24 cellular contexts compared by ENCODE assay signal in genomic region chr7:35401217-35401879, GRCh38.
DNase-seq lines count a peak whose midpoint lies in the region; ATAC-seq, FAIRE-seq and TF ChIP-seq lines count a peak whose summit lies in the region.
"Had no signal": no experiment of that assay in that cellular context is flagged by ENCODE, and none has a peak within 500 bp of the region (broad histone marks: within the 10 kb centered on the region; RNA-seq: fewer than 3 reads in every experiment).

No MANE protein-coding gene starts in this region.

- TF ChIP-seq CTCF in right atrium auricular region (IDR thresholded peaks at IDR 0.05) (no peak), liver (IDR thresholded peaks at IDR 0.05; ENCODE audit: low read depth, low read length, missing input control) (no peak), HepG2 (CRISPR knock-in tag; IDR thresholded peaks at IDR 0.05) (no peak), right lobe of liver (IDR thresholded peaks at IDR 0.05) (peak in 1 of 4 donors; percentile 30)

- TF ChIP-seq POLR2A in HepG2 (IDR thresholded peaks at IDR 0.05; ENCODE audit: insufficient read depth in 1 of 2, low read depth in 2 of 2, low read length in 2 of 2) (no peak), right lobe of liver (IDR thresholded peaks at IDR 0.05) (no peak)

- TF ChIP-seq RAD21 in liver (IDR thresholded peaks at IDR 0.05): peak; percentile 10 to 47
- TF ChIP-seq RAD21 in HepG2 (CRISPR knock-in tag; IDR thresholded peaks at IDR 0.05): no peak

- H3K4me3 ChIP-seq in right atrium auricular region (no peak overlapping the region), liver (ENCODE audit: low read depth in 1 of 3, low read length in 3 of 3) (no peak overlapping the region), HepG2 (replicated peaks in 1 of 3; ENCODE audit: insufficient read depth in 1 of 3, low read depth in 2 of 3, low read length in 3 of 3) (no peak overlapping the region), right lobe of liver (no peak overlapping the region)
- H3K4me3 ChIP-seq: BLaER1, GM23248 had no signal

- H4K20me1 ChIP-seq in HepG2 (ENCODE audit: insufficient read depth, low read length): no peaks in the 10 kb centered on the region
- H4K20me1 ChIP-seq: BLaER1 had no signal

- H3K4me1 ChIP-seq in right atrium auricular region (no peaks in the 10 kb centered on the region), liver (ENCODE audit: control insufficient read depth in 4 of 4, insufficient read depth in 4 of 4, low read length in 3 of 4) (peaks cover 0 to 20% (median 6%) of the 10 kb centered on the region in 4 donors), HepG2 (ENCODE audit: insufficient read depth, low read length) (no peaks in the 10 kb centered on the region), right lobe of liver (peaks cover 0 to 32% (median 3%) of the 10 kb centered on the region in 4 donors)

- no TSS peak for BruUV-seq in HepG2 (replicated peaks; lab: Mats Ljungman, UMichigan)

- H3K79me2 ChIP-seq in HepG2 (ENCODE audit: insufficient read depth, low read length): no peaks in the 10 kb centered on the region

- CTCF ChIA-PET in HepG2 (lab: Yijun Ruan, JAX; ENCODE audit: low intra/inter-chr PET ratio, low total read pairs): no interaction called here

- H3K27ac ChIP-seq in right atrium auricular region (no peak overlapping the region), liver (ENCODE audit: low read depth in 1 of 2, low read length in 2 of 2) (peak overlapping the region; percentile 44 to 47), HepG2 (ENCODE audit: extremely low read length, insufficient read depth, low read length) (no peak overlapping the region), right lobe of liver (peak overlapping the region in 1 of 3 donors; percentile 46)
- H3K27ac ChIP-seq: 22Rv1, BLaER1, C4-2B, GM23248 had no signal

- no peak overlapping the region for H3K4me2 ChIP-seq in HepG2 (ENCODE audit: low read depth, low read length)
- H3K4me2 ChIP-seq: BLaER1 had no signal

- TF ChIP-seq EP300 in HepG2 (IDR thresholded peaks at IDR 0.05; ENCODE audit: low read depth in 2 of 2, low read length in 2 of 2) (no peak), HepG2 (CRISPR knock-in tag; IDR thresholded peaks at IDR 0.05; ENCODE audit: borderline replicate concordance) (no peak)

- H3K4me3 Mint-ChIP-seq in effector memory CD8-positive, alpha-beta T cell: no peak overlapping the region
- no peak overlapping the region for H3K4me3 Mint-ChIP-seq in activated CD4-positive, alpha-beta T cell treated with anti-CD3 and anti-CD28 coated beads, Interleukin-2, amount 10 ng/mL, durations not matched to agents 24 days and 14 days
- H3K4me3 Mint-ChIP-seq: B cell; CD4-positive, alpha-beta T cell; CD8-positive, alpha-beta memory T cell had no signal

- FAIRE-seq in HepG2 (lab: Jason Lieb, UNC): no peak
- FAIRE-seq: A204.1, D721Med, GM12892, H1 had no signal

- no peak overlapping the region for H3K27ac Mint-ChIP-seq in effector memory CD8-positive, alpha-beta T cell
- H3K27ac Mint-ChIP-seq in activated CD4-positive, alpha-beta T cell treated with anti-CD3 and anti-CD28 coated beads, Interleukin-2, amount 10 ng/mL, durations not matched to agents 24 days and 14 days: no peak overlapping the region
- H3K27ac Mint-ChIP-seq: B cell; CD4-positive, alpha-beta T cell; CD8-positive, alpha-beta memory T cell had no signal

- H3K9me3 ChIP-seq in right atrium auricular region: no peaks in the 10 kb centered on the region
- no peaks in the 10 kb centered on the region for H3K9me3 ChIP-seq in liver (ENCODE audit: control insufficient read depth in 4 of 4, low read length in 3 of 4)
- no peaks in the 10 kb centered on the region for H3K9me3 ChIP-seq in HepG2 (ENCODE audit: low read length)
- H3K9me3 ChIP-seq in right lobe of liver: no peaks in the 10 kb centered on the region
- H3K9me3 ChIP-seq: BLaER1 had no signal

- ATAC-seq in Right ventricle myocardium inferior: peak; percentile 49
- ATAC-seq in HepG2: no peak
- peak; percentile 94 to 98 (median 96) for ATAC-seq in right lobe of liver
- ATAC-seq in effector memory CD8-positive, alpha-beta T cell (replicated peaks): no peak
- ATAC-seq: HCT116 had no signal

- POLR2A ChIA-PET in HepG2 (lab: Yijun Ruan, JAX): no interaction called here

- no peaks in the 10 kb centered on the region for H3K9me3 Mint-ChIP-seq in effector memory CD8-positive, alpha-beta T cell
- no peaks in the 10 kb centered on the region for H3K9me3 Mint-ChIP-seq in activated CD4-positive, alpha-beta T cell treated with anti-CD3 and anti-CD28 coated beads, Interleukin-2, amount 10 ng/mL, durations not matched to agents 24 days and 14 days
- H3K9me3 Mint-ChIP-seq: CD4-positive, alpha-beta T cell; CD8-positive, alpha-beta memory T cell had no signal

- DNase-seq in Right ventricle myocardium inferior (ENCODE audit: missing footprints): no peak
- DNase-seq in right atrium auricular region (ENCODE audit: low spot score): no peak
- DNase-seq in HepG2 (ENCODE audit: low spot score): no peak
- DNase-seq in right lobe of liver: peak; percentile 79 to 91 (median 90)
- DNase-seq in effector memory CD8-positive, alpha-beta T cell: no peak
- no peak for DNase-seq in activated CD4-positive, alpha-beta T cell treated with anti-CD3 and anti-CD28 coated beads, Interleukin-2, amount 10 ng/mL, durations not matched to agents 24 days and 14 days
- DNase-seq: CD4-positive, alpha-beta T cell; CD8-positive, alpha-beta memory T cell; DMS 273 treated with DMSO at 0.1 percent for 48 hours; DMS79; EL; GF-D8; GM23248; H7 had no signal

- H3K27me3 ChIP-seq in right atrium auricular region (no peaks in the 10 kb centered on the region), liver (ENCODE audit: control insufficient read depth in 4 of 4, insufficient read depth in 4 of 4, low read length in 3 of 4) (no peaks in the 10 kb centered on the region), HepG2 (ENCODE audit: control insufficient read depth in 1 of 2, insufficient read depth in 2 of 2, low read length in 2 of 2) (peaks cover 2 to 3% of the 10 kb centered on the region in 2 experiments; a peak in 2 of 5 replicates), right lobe of liver (no peaks in the 10 kb centered on the region)
- H3K27me3 ChIP-seq: BLaER1 had no signal

- in situ Hi-C loops in HepG2 (cut with HindIII; ENCODE audit: extremely low pct_ligation_motif_present, low pct_unique_long_range_greater_than_20kb): no loop called here

- H3K4me1 Mint-ChIP-seq in effector memory CD8-positive, alpha-beta T cell (ENCODE audit: low read depth in 2 of 2): no peaks in the 10 kb centered on the region
- H3K4me1 Mint-ChIP-seq in activated CD4-positive, alpha-beta T cell treated with anti-CD3 and anti-CD28 coated beads, Interleukin-2, amount 10 ng/mL, durations not matched to agents 24 days and 14 days: no peaks in the 10 kb centered on the region
- H3K4me1 Mint-ChIP-seq: B cell; CD8-positive, alpha-beta memory T cell had no signal

- intact Hi-C loops in Right ventricle myocardium inferior (cut with DNase I) (no loop called here), HepG2 (cut with micrococcal nuclease; ENCODE audit: unreplicated experiment) (no loop called here), right lobe of liver (cut with DNase I) (no loop called here)
- intact Hi-C loops in activated CD4-positive, alpha-beta T cell treated with anti-CD3 and anti-CD28 coated beads, Interleukin-2, amount 10 ng/mL, durations not matched to agents 24 days and 14 days (cut with micrococcal nuclease): no loop called here

- H3K36me3 ChIP-seq in right atrium auricular region (no peaks in the 10 kb centered on the region), liver (ENCODE audit: control insufficient read depth in 4 of 4, insufficient read depth in 3 of 4, low read depth in 1 of 4, low read length in 3 of 4) (no peaks in the 10 kb centered on the region), HepG2 (replicated peaks in 1 of 2; ENCODE audit: control insufficient read depth in 1 of 2, insufficient read depth in 2 of 2, low read length in 2 of 2) (no peaks in the 10 kb centered on the region), right lobe of liver (no peaks in the 10 kb centered on the region)
- H3K36me3 ChIP-seq: BLaER1 had no signal

- 42% methylated on average over 8 of the region's 8 CpGs for WGBS in liver
- 6% methylated on average over 6 of the region's 8 CpGs for WGBS in HepG2 (ENCODE audit: low lambda C conversion rate)
- 42% methylated on average over 4 of the region's 8 CpGs for WGBS in right lobe of liver (ENCODE audit: insufficient coverage, low coverage, low lambda C conversion rate, missing lambda C conversion rate)

- no peaks in the 10 kb centered on the region for H3K36me3 Mint-ChIP-seq in effector memory CD8-positive, alpha-beta T cell (ENCODE audit: insufficient read depth)
- H3K36me3 Mint-ChIP-seq in activated CD4-positive, alpha-beta T cell treated with anti-CD3 and anti-CD28 coated beads, Interleukin-2, amount 10 ng/mL, durations not matched to agents 24 days and 14 days (ENCODE audit: low read depth): no peaks in the 10 kb centered on the region
- H3K36me3 Mint-ChIP-seq: CD8-positive, alpha-beta memory T cell had no signal

- no peak overlapping the region for H2AFZ ChIP-seq in HepG2 (ENCODE audit: low read length)
- H2AFZ ChIP-seq: GM23248 had no signal

- peaks cover 22 to 59% of the 10 kb centered on the region in 2 donors for H3K27me3 Mint-ChIP-seq in effector memory CD8-positive, alpha-beta T cell
- H3K27me3 Mint-ChIP-seq in activated CD4-positive, alpha-beta T cell treated with anti-CD3 and anti-CD28 coated beads, Interleukin-2, amount 10 ng/mL, durations not matched to agents 24 days and 14 days: no peaks in the 10 kb centered on the region

- H3K9ac ChIP-seq in liver (ENCODE audit: low read depth in 1 of 2, low read length in 2 of 2) (peak overlapping the region in 1 of 2 donors; percentile 33), HepG2 (ENCODE audit: insufficient read depth, low read depth, low read length) (no peak overlapping the region)
- H3K9ac ChIP-seq: BLaER1, GM23248 had no signal

TF ChIP-seq in liver, 16 proteins besides CTCF, POLR2A, EP300 and RAD21 (continues in another document):
- TF ChIP-seq SP1 (IDR thresholded peaks at IDR 0.05): peak; percentile 59

TF ChIP-seq in HepG2, 621 proteins besides CTCF, POLR2A, EP300 and RAD21 (continues in another document):
- TF ChIP-seq ZNF468 (CRISPR knock-in tag; IDR thresholded peaks at IDR 0.05) (no peak), POLR2AphosphoS5 (IDR thresholded peaks at IDR 0.05; ENCODE audit: low read depth, low read length) (no peak), DNMT1 (CRISPR knock-in tag; IDR thresholded peaks at IDR 0.05) (no peak), CENPX (CRISPR knock-in tag; IDR thresholded peaks at IDR 0.05) (no peak), SUZ12 (IDR thresholded peaks at IDR 0.05; ENCODE audit: low read depth, low read length) (no peak), RFX5 (IDR thresholded peaks at IDR 0.05; ENCODE audit: low read depth, low read length) (no peak), ATF3 (CRISPR knock-in tag; IDR thresholded peaks at IDR 0.05) (no peak), ZNF20 (CRISPR knock-in tag; IDR thresholded peaks at IDR 0.05) (no peak), EEA1 (CRISPR knock-in tag; IDR thresholded peaks at IDR 0.05; ENCODE audit: borderline replicate concordance) (no peak), ELF3 (CRISPR knock-in tag; IDR thresholded peaks at IDR 0.05) (no peak)

Comparison
In these comparisons a context has a peak if more than half of its experiments do, and no peak if none do; other contexts are left out.
1. ATAC-seq: peak in Right ventricle myocardium inferior (single experiment) and right lobe of liver (4 of 4); none in HepG2 (single experiment) and effector memory CD8-positive, alpha-beta T cell (single experiment).
2. DNase-seq: peak in right lobe of liver (3 of 3); none in Right ventricle myocardium inferior (single experiment), right atrium auricular region (single experiment), HepG2 (single experiment), effector memory CD8-positive, alpha-beta T cell (0 of 3) and activated CD4-positive, alpha-beta T cell treated with anti-CD3 and anti-CD28 coated beads, Interleukin-2, amount 10 ng/mL, durations not matched to agents 24 days and 14 days (single experiment).
3. H3K27ac ChIP-seq: peak in liver (2 of 2); none in right atrium auricular region (0 of 2) and HepG2 (single experiment).